Comparison of ENCODE assay signal across 20 cellular contexts in genomic region chr10:90740265-90740664, GRCh38.
DNase-seq lines count a peak whose midpoint lies in the region; ATAC-seq and TF ChIP-seq lines count a peak whose summit lies in the region.
"Had no signal": no experiment of that assay in that cellular context is flagged by ENCODE, and none has a peak within 500 bp of the region (broad histone marks: within the 10 kb centered on the region; RNA-seq: fewer than 3 reads in every experiment).

No MANE protein-coding gene starts in this region.

- no peak for DNase-seq in glutamatergic neuron
- no peak for DNase-seq in activated T-cell treated with anti-CD3 and anti-CD28 coated beads, Interleukin-2, amount 50 U/mL, for 4 hours
- DNase-seq in DMS53 (lab: John Stamatoyannopoulos, UW), result no peak
- DNase-seq: 8988T; AML-193; Caco-2; Calu3; CD4-positive, alpha-beta T cell; CD8-positive, alpha-beta T cell; DMS79; DND-41; EL; GDM1 had no signal

- H3K4me1 ChIP-seq in esophagus (ENCODE audit: control insufficient read depth in 2 of 2, insufficient read depth in 2 of 2, low read length in 1 of 2), result peaks cover 0 to 8% of the 10 kb centered on the region in 2 donors
- H3K4me1 ChIP-seq: Caco-2 had no signal

- peak overlapping the region; percentile 61 to 66 for H3K27ac ChIP-seq in esophagus (ENCODE audit: low read depth in 2 of 2, low read length in 1 of 2)
- H3K27ac ChIP-seq: C4-2B had no signal

- no peaks in the 10 kb centered on the region for H3K27me3 ChIP-seq in esophagus (ENCODE audit: control insufficient read depth in 1 of 2, insufficient read depth in 2 of 2, low read length in 2 of 2)
- H3K27me3 ChIP-seq: BLaER1 treated with 17β-estradiol and CSF1 and Interleukin-3, amounts not matched to agents 10 nM and 100 nM had no signal

- peaks cover 0 to 3% of the 10 kb centered on the region in 2 donors for H3K36me3 ChIP-seq in esophagus (ENCODE audit: control insufficient read depth in 2 of 2, insufficient read depth in 2 of 2, low read length in 1 of 2)

- H3K9me3 Mint-ChIP-seq in glutamatergic neuron (ENCODE audit: unreplicated experiment), result peaks cover 2% of the 10 kb centered on the region
- no peaks in the 10 kb centered on the region for H3K9me3 Mint-ChIP-seq in activated T-cell treated with anti-CD3 and anti-CD28 coated beads, Interleukin-2, amount 50 U/mL, for 4 hours
- H3K9me3 Mint-ChIP-seq: CD4-positive, alpha-beta T cell; CD8-positive, alpha-beta T cell had no signal

- H3K36me3 Mint-ChIP-seq in glutamatergic neuron (ENCODE audit: unreplicated experiment), result no peaks in the 10 kb centered on the region
- no peaks in the 10 kb centered on the region for H3K36me3 Mint-ChIP-seq in activated T-cell treated with anti-CD3 and anti-CD28 coated beads, Interleukin-2, amount 50 U/mL, for 4 hours (ENCODE audit: insufficient read depth)
- H3K36me3 Mint-ChIP-seq: CD8-positive, alpha-beta T cell had no signal

- peaks cover 42% of the 10 kb centered on the region for H3K4me1 Mint-ChIP-seq in glutamatergic neuron (ENCODE audit: low read depth, unreplicated experiment)
- no peaks in the 10 kb centered on the region for H3K4me1 Mint-ChIP-seq in activated T-cell treated with anti-CD3 and anti-CD28 coated beads, Interleukin-2, amount 50 U/mL, for 4 hours (ENCODE audit: low read depth)
- H3K4me1 Mint-ChIP-seq: B cell had no signal

- 43 to 59% methylated on average over 2 of the region's 2 CpGs for WGBS in esophagus, 2 donors

- peak overlapping the region; percentile 66 for H3K27ac Mint-ChIP-seq in glutamatergic neuron (ENCODE audit: unreplicated experiment)
- H3K27ac Mint-ChIP-seq: B cell; CD4-positive, alpha-beta T cell; CD8-positive, alpha-beta T cell had no signal

- H3K4me3 Mint-ChIP-seq in glutamatergic neuron (ENCODE audit: unreplicated experiment), result no peak overlapping the region
- no peak overlapping the region for H3K4me3 Mint-ChIP-seq in activated T-cell treated with anti-CD3 and anti-CD28 coated beads, Interleukin-2, amount 50 U/mL, for 4 hours
- H3K4me3 Mint-ChIP-seq: B cell; CD4-positive, alpha-beta T cell; CD8-positive, alpha-beta T cell had no signal

- ATAC-seq in esophagus mucosa, result peak; percentile 92
- ATAC-seq in activated T-cell treated with anti-CD3 and anti-CD28 coated beads, Interleukin-2, amount 50 U/mL, for 4 hours, result no peak
- ATAC-seq in HG03457 (IDR thresholded peaks at IDR 0.05; ENCODE audit: unreplicated experiment), result no peak
- ATAC-seq: CD8-positive, alpha-beta T cell had no signal

- TF ChIP-seq CTCF in glutamatergic neuron (IDR thresholded peaks at IDR 0.05; ENCODE audit: partially characterized antibody, unreplicated experiment), result no peak

- no peak overlapping the region for H3K4me3 ChIP-seq in esophagus (ENCODE audit: low read depth in 1 of 2, low read length in 2 of 2)
- H3K4me3 ChIP-seq: BLaER1 treated with 17β-estradiol and CSF1 and Interleukin-3, amounts not matched to agents 10 nM and 100 nM; GM12878 had no signal

- no peaks in the 10 kb centered on the region for H3K9me3 ChIP-seq in esophagus (ENCODE audit: control insufficient read depth in 2 of 2, insufficient read depth in 1 of 2, low read depth in 1 of 2, low read length in 1 of 2)
- H3K9me3 ChIP-seq: Caco-2 had no signal

- H3K27me3 Mint-ChIP-seq in glutamatergic neuron (ENCODE audit: unreplicated experiment), result peaks cover 3% of the 10 kb centered on the region
- H3K27me3 Mint-ChIP-seq in activated T-cell treated with anti-CD3 and anti-CD28 coated beads, Interleukin-2, amount 50 U/mL, for 4 hours (ENCODE audit: low read depth), result peaks cover 12% of the 10 kb centered on the region
